1 cellular context compared by ENCODE assay signal in genomic region chr7:13980474-13980873, GRCh38.
TF ChIP-seq lines count a peak whose summit lies in the region.

No MANE protein-coding gene starts in this region.

TF ChIP-seq in HEK293T, 16 proteins besides CTCF, POLR2A, EP300 and RAD21:
- TF ChIP-seq ZNF384 (IDR thresholded peaks at IDR 0.05), result no peak
- TF ChIP-seq TARDBP (IDR thresholded peaks at IDR 0.05), result no peak
- no peak for TF ChIP-seq ELF4 (IDR thresholded peaks at IDR 0.05)
- TF ChIP-seq, protein P1, sequence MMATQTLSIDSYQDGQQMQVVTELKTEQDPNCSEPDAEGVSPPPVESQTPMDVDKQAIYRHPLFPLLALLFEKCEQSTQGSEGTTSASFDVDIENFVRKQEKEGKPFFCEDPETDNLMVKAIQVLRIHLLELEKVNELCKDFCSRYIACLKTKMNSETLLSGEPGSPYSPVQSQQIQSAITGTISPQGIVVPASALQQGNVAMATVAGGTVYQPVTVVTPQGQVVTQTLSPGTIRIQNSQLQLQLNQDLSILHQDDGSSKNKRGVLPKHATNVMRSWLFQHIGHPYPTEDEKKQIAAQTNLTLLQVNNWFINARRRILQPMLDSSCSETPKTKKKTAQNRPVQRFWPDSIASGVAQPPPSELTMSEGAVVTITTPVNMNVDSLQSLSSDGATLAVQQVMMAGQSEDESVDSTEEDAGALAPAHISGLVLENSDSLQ (IDR thresholded peaks at IDR 0.05), result no peak
- TF ChIP-seq HDGF (IDR thresholded peaks at IDR 0.05; ENCODE audit: borderline replicate concordance), result no peak
- TF ChIP-seq SP1 (IDR thresholded peaks at IDR 0.05), result no peak
- no peak for TF ChIP-seq L3MBTL2 (conservative IDR thresholded peaks at IDR 0.05)
- peak; percentile 33; the same call in 1 of the 2 replicates for TF ChIP-seq CTBP1 (IDR thresholded peaks at IDR 0.05; ENCODE audit: borderline replicate concordance)
- no peak for TF ChIP-seq FOXA1 (IDR thresholded peaks at IDR 0.05)
- no peak for TF ChIP-seq SUZ12 (IDR thresholded peaks at IDR 0.05)
- no peak for TF ChIP-seq FOXK2 (IDR thresholded peaks at IDR 0.05)
- TF ChIP-seq ARNT (IDR thresholded peaks at IDR 0.05), result peak; percentile 92
